In genomic region chr3:38717603-38718240, GRCh38 we compare ENCODE assay signal across 13 cellular contexts.
"Had no signal": no experiment of that assay in that cellular context is flagged by ENCODE, and none has a peak within 500 bp of the region (broad histone marks: within the 10 kb centered on the region; RNA-seq: fewer than 3 reads in every experiment).

No MANE protein-coding gene starts in this region.

- H3K9ac ChIP-seq: neural progenitor cell had no signal

- H3K27me3 ChIP-seq: breast epithelium, neural progenitor cell, pancreas, suprapubic skin, upper lobe of left lung had no signal

- ATAC-seq: activated CD8-positive, alpha-beta memory T cell treated with anti-CD3 and anti-CD28 coated beads, Interleukin-2, amount 10 ng/mL, durations not matched to agents 7 days and 5 days; activated T-cell treated with anti-CD3 and anti-CD28 coated beads, Interleukin-2, amount 50 U/mL, for 4 hours; pancreas; stimulated activated memory B cell treated with anti-CD40 and anti-IgM and Interleukin-4, amounts not matched to agents 10 μg/mL and 1 μg/mL and 100 μg/mL, for 72 hours had no signal

- H3K27ac ChIP-seq: breast epithelium, neural progenitor cell, pancreas, suprapubic skin, upper lobe of left lung had no signal

- H2AFZ ChIP-seq: neural progenitor cell had no signal

- H3K4me1 ChIP-seq: breast epithelium, neural progenitor cell, pancreas, suprapubic skin, upper lobe of left lung had no signal

- DNase-seq: activated CD4-positive, CD25-positive, alpha-beta regulatory T cell; activated CD8-positive, alpha-beta memory T cell treated with anti-CD3 and anti-CD28 coated beads, Interleukin-2, amount 10 ng/mL, durations not matched to agents 7 days and 5 days; activated gamma-delta T cell treated with Interleukin-2 at 50 U/mL for 16 hours; activated naive CD8-positive, alpha-beta T cell treated with anti-CD3 and anti-CD28 coated beads for 36 hours; activated T-cell treated with anti-CD3 and anti-CD28 coated beads, Interleukin-2, amount 50 U/mL, for 4 hours; foreskin melanocyte; pancreas; T-helper 2 cell; upper lobe of left lung had no signal

- H3K4me2 ChIP-seq: neural progenitor cell had no signal

- H3K9me3 ChIP-seq: breast epithelium, pancreas, suprapubic skin, upper lobe of left lung had no signal

- H3K4me3 ChIP-seq: breast epithelium, neural progenitor cell, pancreas, suprapubic skin, upper lobe of left lung had no signal

- H3K36me3 ChIP-seq: breast epithelium, neural progenitor cell, pancreas, suprapubic skin, upper lobe of left lung had no signal
